ENCODE assay signal across 13 cellular contexts in genomic region chr2:111167238-111168162, GRCh38. TPM values are rescaled to one million over a fixed set of nuclear protein-coding genes. Genes with fewer than 3 reads are reported as not detected.
DNase-seq lines count a peak whose midpoint lies in the region; ATAC-seq and TF ChIP-seq lines count a peak whose summit lies in the region.
"Had no signal": no experiment of that assay in that cellular context is flagged by ENCODE, and none has a peak within 500 bp of the region (broad histone marks: within the 10 kb centered on the region; RNA-seq: fewer than 3 reads in every experiment).

No MANE protein-coding gene starts in this region.

- peaks cover 14% of the 10 kb centered on the region for H3K36me3 Mint-ChIP-seq in WTC11

- H2BK120ac ChIP-seq in trophoblast cell (ENCODE audit: insufficient read depth, low read length, poor library complexity), result no peak overlapping the region

- H3K27me3 Mint-ChIP-seq in WTC11 (ENCODE audit: low read depth), result no peaks in the 10 kb centered on the region

- H3K23ac ChIP-seq in trophoblast cell (ENCODE audit: low read length), result no peak overlapping the region

- H2BK5ac ChIP-seq in trophoblast cell (ENCODE audit: low read depth, low read length, poor library complexity), result no peak overlapping the region

- no peaks in the 10 kb centered on the region for H3K9me3 ChIP-seq in trophoblast cell (ENCODE audit: insufficient read depth, low read depth, low read length)
- H3K9me3 ChIP-seq: SK-N-SH, thoracic aorta had no signal

- H3K79me2 ChIP-seq in trophoblast cell (ENCODE audit: control insufficient read depth, insufficient read depth, low read length, poor library complexity), result no peaks in the 10 kb centered on the region

- H3K4me1 ChIP-seq in trophoblast cell (ENCODE audit: control insufficient read depth in 1 of 2, insufficient read depth in 2 of 2, low read length in 2 of 2), result peaks cover 7 to 16% of the 10 kb centered on the region in 2 experiments

- DNase-seq in NCI-H748 (lab: John Stamatoyannopoulos, UW; ENCODE audit: unreplicated experiment), result peak; percentile 16
- DNase-seq in NCI-H748 treated with DMSO at 0.1 percent for 48 hours (lab: John Stamatoyannopoulos, UW), result no peak
- no peak for DNase-seq in WTC11 (ENCODE audit: low spot score)
- no peak for DNase-seq in trophoblast cell
- DNase-seq in NCI-H524 (lab: John Stamatoyannopoulos, UW), result no peak
- no peak for DNase-seq in activated T-cell treated with anti-CD3 and anti-CD28 coated beads for 4 hours
- DNase-seq: effector CD4-positive, alpha-beta T cell; retina; SK-N-SH had no signal

- peaks cover 43% of the 10 kb centered on the region for H3K4me1 Mint-ChIP-seq in WTC11

- WGBS in trophoblast cell (ENCODE audit: extremely low coverage, insufficient coverage, insufficient read length), result no CpG with 5 or more reads among the region's 10 CpGs

- peaks cover 26 to 34% of the 10 kb centered on the region in 2 experiments for H3K36me3 ChIP-seq in trophoblast cell (ENCODE audit: control insufficient read depth in 1 of 2, insufficient read depth in 2 of 2, low read length in 2 of 2)
- H3K36me3 ChIP-seq: thoracic aorta had no signal

- no peak overlapping the region for H3K4ac ChIP-seq in trophoblast cell (ENCODE audit: low read depth, low read length)

- H3K18ac ChIP-seq in trophoblast cell (ENCODE audit: low read length), result peak overlapping the region; percentile 33

- no peaks in the 10 kb centered on the region for H3K79me1 ChIP-seq in trophoblast cell (ENCODE audit: low read length)

- H4K8ac ChIP-seq in trophoblast cell (ENCODE audit: low read depth, low read length), result no peak overlapping the region

- H3K14ac ChIP-seq in trophoblast cell (ENCODE audit: low read length), result no peak overlapping the region

- no peak overlapping the region for H4K12ac ChIP-seq in trophoblast cell (ENCODE audit: low read depth, low read length)

- POLR2A ChIA-PET in WTC11 (lab: Charles Lee), result no interaction called here

- no peak overlapping the region for H3K4me3 ChIP-seq in trophoblast cell (ENCODE audit: low read depth, low read length)
- H3K4me3 ChIP-seq: thoracic aorta had no signal

- no peak overlapping the region for H2AK5ac ChIP-seq in trophoblast cell (ENCODE audit: low read length)

- H3K4me3 Mint-ChIP-seq in WTC11, result no peak overlapping the region
- H3K4me3 Mint-ChIP-seq: nephron had no signal

- no peaks in the 10 kb centered on the region for H3K27me3 ChIP-seq in trophoblast cell (ENCODE audit: insufficient read depth, low read length)

- no peaks in the 10 kb centered on the region for H3K9me3 Mint-ChIP-seq in WTC11
- H3K9me3 Mint-ChIP-seq: nephron had no signal

- H3K4me2 ChIP-seq in trophoblast cell (ENCODE audit: low read length), result no peak overlapping the region
- H3K4me2 ChIP-seq: SK-N-SH had no signal

- H3K9ac ChIP-seq in trophoblast cell (ENCODE audit: low read length), result no peak overlapping the region
- H3K9ac ChIP-seq: SK-N-SH had no signal

- TF ChIP-seq CTCF in WTC11 (IDR thresholded peaks at IDR 0.05), result no peak

- no peak overlapping the region for H2AFZ ChIP-seq in trophoblast cell (ENCODE audit: insufficient read depth, low read length, poor library complexity)

- H2BK12ac ChIP-seq in trophoblast cell (ENCODE audit: low read length), result no peak overlapping the region

- peak; percentile 40 for ATAC-seq in HG03108 (IDR thresholded peaks at IDR 0.05; ENCODE audit: unreplicated experiment)
- ATAC-seq in WTC11, result no peak
- no peak for ATAC-seq in HG03139 (IDR thresholded peaks at IDR 0.05; ENCODE audit: unreplicated experiment)

- H3K27ac ChIP-seq in trophoblast cell (ENCODE audit: low read depth, low read length), result no peak overlapping the region
- H3K27ac ChIP-seq: thoracic aorta had no signal

- no peak overlapping the region for H4K91ac ChIP-seq in trophoblast cell (ENCODE audit: low read depth, low read length)

- H3K27ac Mint-ChIP-seq in WTC11, result 0 out of 2 replicates have a peak overlapping the region, but pooled peaks have one; percentile 19

- CTCF ChIA-PET in WTC11 (lab: Charles Lee), result interaction anchor here (0.6 to 1.5 kb wide), 2 partner anchors 19 to 50 kb away, joined by 3 to 5 read pairs; no protein-coding TSS in a partner anchor

TF ChIP-seq in WTC11, 78 proteins besides CTCF, POLR2A, EP300 and RAD21 (continues in another document):
- no peak for TF ChIP-seq GABPB1 (CRISPR knock-in tag; IDR thresholded peaks at IDR 0.05)
- TF ChIP-seq NR3C1 (CRISPR knock-in tag; conservative IDR thresholded peaks at IDR 0.05; ENCODE audit: low read depth), result no peak
- no peak for TF ChIP-seq IRF1 (CRISPR knock-in tag; IDR thresholded peaks at IDR 0.05)
- no peak for TF ChIP-seq TEAD4 (CRISPR knock-in tag; IDR thresholded peaks at IDR 0.05)
- no peak for TF ChIP-seq NFYB (CRISPR knock-in tag; conservative IDR thresholded peaks at IDR 0.05; ENCODE audit: low read depth)
- no peak for TF ChIP-seq FOXP1 (CRISPR knock-in tag; IDR thresholded peaks at IDR 0.05; ENCODE audit: borderline replicate concordance)
- no peak for TF ChIP-seq ZMAT4 (CRISPR knock-in tag; IDR thresholded peaks at IDR 0.05)
- no peak for TF ChIP-seq ZNF317 (CRISPR knock-in tag; IDR thresholded peaks at IDR 0.05; ENCODE audit: borderline replicate concordance, low read depth)
- TF ChIP-seq OVOL2 (CRISPR knock-in tag; IDR thresholded peaks at IDR 0.05; ENCODE audit: borderline replicate concordance), result no peak
- TF ChIP-seq MLX (CRISPR knock-in tag; IDR thresholded peaks at IDR 0.05), result no peak
- TF ChIP-seq ARID4B (CRISPR knock-in tag; IDR thresholded peaks at IDR 0.05; ENCODE audit: borderline replicate concordance), result no peak
- TF ChIP-seq ZNF121 (CRISPR knock-in tag; IDR thresholded peaks at IDR 0.05), result no peak

RNA-seq across cellular contexts. Expression of gene BCL2L11, which starts 46.8 kb away (rescaled TPM):
- total RNA-seq in WTC11 (2021), result 19.3 to 20.8 TPM (median 20.7 TPM) in 3 replicates
- polyA plus RNA-seq in trophoblast cell (2013), result 29.4 and 31.9 TPM in 2 replicates
